1 cellular context compared by ENCODE assay signal in genomic region chr1:12454406-12455391, GRCh38.
TF ChIP-seq lines count a peak whose summit lies in the region.

No MANE protein-coding gene starts in this region.

TF ChIP-seq in HEK293, 187 proteins besides CTCF, POLR2A, EP300 and RAD21 (continued from another document):
- TF ChIP-seq, protein P1, sequence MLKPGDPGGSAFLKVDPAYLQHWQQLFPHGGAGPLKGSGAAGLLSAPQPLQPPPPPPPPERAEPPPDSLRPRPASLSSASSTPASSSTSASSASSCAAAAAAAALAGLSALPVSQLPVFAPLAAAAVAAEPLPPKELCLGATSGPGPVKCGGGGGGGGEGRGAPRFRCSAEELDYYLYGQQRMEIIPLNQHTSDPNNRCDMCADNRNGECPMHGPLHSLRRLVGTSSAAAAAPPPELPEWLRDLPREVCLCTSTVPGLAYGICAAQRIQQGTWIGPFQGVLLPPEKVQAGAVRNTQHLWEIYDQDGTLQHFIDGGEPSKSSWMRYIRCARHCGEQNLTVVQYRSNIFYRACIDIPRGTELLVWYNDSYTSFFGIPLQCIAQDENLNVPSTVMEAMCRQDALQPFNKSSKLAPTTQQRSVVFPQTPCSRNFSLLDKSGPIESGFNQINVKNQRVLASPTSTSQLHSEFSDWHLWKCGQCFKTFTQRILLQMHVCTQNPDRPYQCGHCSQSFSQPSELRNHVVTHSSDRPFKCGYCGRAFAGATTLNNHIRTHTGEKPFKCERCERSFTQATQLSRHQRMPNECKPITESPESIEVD (tag by site-specific recombination; IDR thresholded peaks at IDR 0.05) = peak; percentile 96
- TF ChIP-seq ZNF843 (tag by site-specific recombination; IDR thresholded peaks at IDR 0.05) = peak; percentile 97
